Comparison of ENCODE assay signal across 38 cellular contexts in genomic region chr14:94787092-94787491, GRCh38. TPM values are rescaled to one million over a fixed set of nuclear protein-coding genes. Genes with fewer than 3 reads are reported as not detected.
"Had no signal": no experiment of that assay in that cellular context is flagged by ENCODE, and none has a peak within 500 bp of the region (broad histone marks: within the 10 kb centered on the region; RNA-seq: fewer than 3 reads in every experiment).

No MANE protein-coding gene starts in this region.

- H3K4me3 ChIP-seq: adrenal gland, body of pancreas, breast epithelium had no signal

- H3K4me1 ChIP-seq: adrenal gland, body of pancreas, breast epithelium had no signal

- H3K9me3 Mint-ChIP-seq: activated CD4-positive, alpha-beta memory T cell treated with anti-CD3 and anti-CD28 coated beads for 36 hours; activated CD4-positive, alpha-beta T cell treated with anti-CD3 and anti-CD28 coated beads, Interleukin-2, amount 10 ng/mL, durations not matched to agents 24 days and 14 days; activated CD8-positive, alpha-beta T cell treated with anti-CD3 and anti-CD28 coated beads for 36 hours; activated naive CD4-positive, alpha-beta T cell treated with anti-CD3 and anti-CD28 coated beads for 36 hours; activated naive CD8-positive, alpha-beta T cell treated with anti-CD3 and anti-CD28 coated beads for 36 hours; activated T-cell treated with anti-CD3 and anti-CD28 coated beads, Interleukin-2, amount 50 U/mL, for 4 hours; activated T-cell treated with anti-CD3 and anti-CD28 coated beads, Interleukin-2, amount 50 U/mL, for 72 hours; activated T-helper 1 cell treated with anti-CD3 and anti-CD28 coated beads, Interleukin-12 subunit alpha, Interleukin-12 subunit beta, Interleukin-2, Interleukin-4 antibody, amounts not matched to agents 30 ng/mL and 10 ng/mL and 1 ng/mL, durations not matched to agents 14 hours and 24 hours and 36 hours; activated T-helper 17 cell treated with anti-CD3 and anti-CD28 coated beads, Interleukin-2, amount 50 U/mL, for 72 hours; T-helper 1 cell treated with Interleukin-12 subunit alpha and Interleukin-12 subunit beta and Interleukin-4 antibody, amounts not matched to agents 30 μg/mL and 1 μg/mL, for 36 hours; T-helper 2 cell treated with Interferon-gamma antibody and Interleukin-4, amounts not matched to agents 5 μg/mL and 100 μg/mL, for 36 hours had no signal

- H3K27me3 Mint-ChIP-seq: activated CD4-positive, alpha-beta T cell treated with anti-CD3 and anti-CD28 coated beads, Interleukin-2, amount 10 ng/mL, durations not matched to agents 24 days and 14 days had no signal

- ATAC-seq: activated CD8-positive, alpha-beta T cell treated with anti-CD3 and anti-CD28 coated beads for 36 hours; activated naive CD4-positive, alpha-beta T cell treated with anti-CD3 and anti-CD28 coated beads, Interleukin-2, amount 50 U/mL, for 72 hours; activated T-cell treated with anti-CD3 and anti-CD28 coated beads, Interleukin-2, amount 50 U/mL, for 4 hours; activated T-cell treated with anti-CD3 and anti-CD28 coated beads, Interleukin-2, amount 50 U/mL, for 72 hours; activated T-helper 17 cell treated with anti-CD3 and anti-CD28 coated beads, Interleukin-2, amount 50 U/mL, for 72 hours; body of pancreas had no signal

- H3K27ac Mint-ChIP-seq: activated B cell treated with CpG ODN at 0.5 μM for 24 hours; activated CD4-positive, alpha-beta memory T cell treated with anti-CD3 and anti-CD28 coated beads for 36 hours; activated CD4-positive, alpha-beta T cell treated with anti-CD3 and anti-CD28 coated beads, Interleukin-2, amount 10 ng/mL, durations not matched to agents 24 days and 14 days; activated CD8-positive, alpha-beta T cell treated with anti-CD3 and anti-CD28 coated beads for 36 hours; activated naive CD4-positive, alpha-beta T cell treated with anti-CD3 and anti-CD28 coated beads for 36 hours; activated naive CD4-positive, alpha-beta T cell treated with anti-CD3 and anti-CD28 coated beads, Interleukin-2, amount 50 U/mL, for 72 hours; activated naive CD8-positive, alpha-beta T cell treated with anti-CD3 and anti-CD28 coated beads for 36 hours; activated T-cell treated with anti-CD3 and anti-CD28 coated beads, Interleukin-2, amount 50 U/mL, for 72 hours; activated T-helper 1 cell treated with anti-CD3 and anti-CD28 coated beads, Interleukin-12 subunit alpha, Interleukin-12 subunit beta, Interleukin-2, Interleukin-4 antibody, amounts not matched to agents 30 ng/mL and 10 ng/mL and 1 ng/mL, durations not matched to agents 14 hours and 24 hours and 36 hours; activated T-helper 17 cell treated with anti-CD3 and anti-CD28 coated beads, Interleukin-2, amount 50 U/mL, for 72 hours; T-helper 1 cell treated with Interleukin-12 subunit alpha and Interleukin-12 subunit beta and Interleukin-4 antibody, amounts not matched to agents 30 μg/mL and 1 μg/mL, for 36 hours; T-helper 2 cell treated with Interferon-gamma antibody and Interleukin-4, amounts not matched to agents 5 μg/mL and 100 μg/mL, for 36 hours had no signal

- DNase-seq: activated B cell treated with CpG ODN at 0.5 μM for 24 hours; activated CD4-positive, alpha-beta memory T cell treated with anti-CD3 and anti-CD28 coated beads for 36 hours; activated CD4-positive, alpha-beta T cell treated with anti-CD3 and anti-CD28 coated beads for 4 hours; activated CD4-positive, alpha-beta T cell treated with anti-CD3 and anti-CD28 coated beads, Interleukin-2, amount 10 ng/mL, durations not matched to agents 24 days and 14 days; activated CD4-positive, alpha-beta T cell treated with anti-CD3 and anti-CD28 coated beads, Interleukin-2, amount 50 U/mL, for 1 hour; activated CD4-positive, alpha-beta T cell treated with anti-CD3 and anti-CD28 coated beads, Interleukin-2, amount 50 U/mL, for 4 hours; activated CD4-positive, CD25-positive, alpha-beta regulatory T cell treated with anti-CD3 and anti-CD28 coated beads, Interleukin-2, amount 50 U/mL, for 72 hours; activated CD8-positive, alpha-beta memory T cell treated with anti-CD3 and anti-CD28 coated beads, Interleukin-2, amount 50 U/mL, for 4 hours; activated CD8-positive, alpha-beta T cell treated with anti-CD3 and anti-CD28 coated beads for 36 hours; activated effector memory CD4-positive, alpha-beta T cell treated with anti-CD3 and anti-CD28 coated beads, Interleukin-2, amount 50 U/mL, for 16 hours; activated gamma-delta T cell treated with Interleukin-2 at 50 U/mL for 16 hours; activated naive CD4-positive, alpha-beta T cell; activated naive CD4-positive, alpha-beta T cell treated with anti-CD3 and anti-CD28 coated beads for 36 hours; activated naive CD4-positive, alpha-beta T cell treated with anti-CD3 and anti-CD28 coated beads, Interleukin-2, amount 50 U/mL, for 16 hours; activated naive CD8-positive, alpha-beta T cell treated with anti-CD3 and anti-CD28 coated beads for 36 hours; activated T-cell treated with anti-CD3 and anti-CD28 coated beads for 4 hours; activated T-cell treated with anti-CD3 and anti-CD28 coated beads, Interleukin-2, amount 50 U/mL, for 1 hour; activated T-cell treated with anti-CD3 and anti-CD28 coated beads, Interleukin-2, amount 50 U/mL, for 4 hours; activated T-cell treated with anti-CD3 and anti-CD28 coated beads, Interleukin-2, amount 50 U/mL, for 72 hours; adrenal gland; amniotic stem cell; aorta; body of pancreas; brain microvascular endothelial cell; caudate nucleus; T-helper 1 cell; T-helper 2 cell; T-helper 9 cell had no signal

- H3K36me3 Mint-ChIP-seq: activated CD4-positive, alpha-beta memory T cell treated with anti-CD3 and anti-CD28 coated beads for 36 hours; activated naive CD4-positive, alpha-beta T cell treated with anti-CD3 and anti-CD28 coated beads, Interleukin-2, amount 50 U/mL, for 72 hours; activated naive CD8-positive, alpha-beta T cell treated with anti-CD3 and anti-CD28 coated beads for 36 hours had no signal

- H3K27ac ChIP-seq: adrenal gland, body of pancreas, brain microvascular endothelial cell, breast epithelium, VCaP had no signal

- H3K4me1 Mint-ChIP-seq: activated B cell treated with CpG ODN at 0.5 μM for 24 hours; activated CD4-positive, alpha-beta T cell treated with anti-CD3 and anti-CD28 coated beads, Interleukin-2, amount 10 ng/mL, durations not matched to agents 24 days and 14 days; activated naive CD8-positive, alpha-beta T cell treated with anti-CD3 and anti-CD28 coated beads for 36 hours; activated T-helper 17 cell treated with anti-CD3 and anti-CD28 coated beads, Interleukin-2, amount 50 U/mL, for 72 hours; central memory CD8-positive, alpha-beta T cell had no signal

- H3K36me3 ChIP-seq: adrenal gland, brain microvascular endothelial cell, breast epithelium had no signal

- H3K27me3 ChIP-seq: adrenal gland, body of pancreas, brain microvascular endothelial cell, breast epithelium had no signal

- H3K4me3 Mint-ChIP-seq: activated B cell treated with CpG ODN at 0.5 μM for 24 hours; activated CD4-positive, alpha-beta memory T cell treated with anti-CD3 and anti-CD28 coated beads for 36 hours; activated CD4-positive, alpha-beta T cell treated with anti-CD3 and anti-CD28 coated beads, Interleukin-2, amount 10 ng/mL, durations not matched to agents 24 days and 14 days; activated CD8-positive, alpha-beta T cell treated with anti-CD3 and anti-CD28 coated beads for 36 hours; activated naive CD4-positive, alpha-beta T cell treated with anti-CD3 and anti-CD28 coated beads for 36 hours; activated naive CD8-positive, alpha-beta T cell treated with anti-CD3 and anti-CD28 coated beads for 36 hours; activated T-cell treated with anti-CD3 and anti-CD28 coated beads, Interleukin-2, amount 50 U/mL, for 4 hours; activated T-cell treated with anti-CD3 and anti-CD28 coated beads, Interleukin-2, amount 50 U/mL, for 72 hours; activated T-helper 1 cell treated with anti-CD3 and anti-CD28 coated beads, Interleukin-12 subunit alpha, Interleukin-12 subunit beta, Interleukin-2, Interleukin-4 antibody, amounts not matched to agents 30 ng/mL and 10 ng/mL and 1 ng/mL, durations not matched to agents 14 hours and 24 hours and 36 hours; activated T-helper 17 cell treated with anti-CD3 and anti-CD28 coated beads, Interleukin-2, amount 50 U/mL, for 72 hours; central memory CD8-positive, alpha-beta T cell; T-helper 1 cell treated with Interleukin-12 subunit alpha and Interleukin-12 subunit beta and Interleukin-4 antibody, amounts not matched to agents 30 μg/mL and 1 μg/mL, for 36 hours; T-helper 2 cell treated with Interferon-gamma antibody and Interleukin-4, amounts not matched to agents 5 μg/mL and 100 μg/mL, for 36 hours had no signal

- H3K9me3 ChIP-seq: adrenal gland, body of pancreas, breast epithelium had no signal

RNA-seq across cellular contexts. Expression of gene GSC, which starts 17.2 kb away (rescaled TPM):
- total RNA-seq: activated B cell treated with CpG ODN at 0.5 μM for 24 hours; activated CD4-positive, alpha-beta memory T cell treated with anti-CD3 and anti-CD28 coated beads for 36 hours; activated CD4-positive, alpha-beta T cell treated with anti-CD3 and anti-CD28 coated beads, Interleukin-2, amount 10 ng/mL, durations not matched to agents 24 days and 14 days; activated CD8-positive, alpha-beta memory T cell treated with anti-CD3 and anti-CD28 coated beads for 36 hours; activated CD8-positive, alpha-beta T cell treated with anti-CD3 and anti-CD28 coated beads for 36 hours; activated naive CD4-positive, alpha-beta T cell treated with anti-CD3 and anti-CD28 coated beads for 36 hours; activated naive CD4-positive, alpha-beta T cell treated with anti-CD3 and anti-CD28 coated beads, Interleukin-2, amount 50 U/mL, for 72 hours; activated naive CD8-positive, alpha-beta T cell treated with anti-CD3 and anti-CD28 coated beads for 36 hours; activated T-cell treated with anti-CD3 and anti-CD28 coated beads, Interleukin-2, amount 50 U/mL, for 4 hours; activated T-helper 1 cell treated with anti-CD3 and anti-CD28 coated beads, Interleukin-12 subunit alpha, Interleukin-12 subunit beta, Interleukin-2, Interleukin-4 antibody, amounts not matched to agents 30 ng/mL and 10 ng/mL and 1 ng/mL, durations not matched to agents 14 hours and 24 hours and 36 hours; activated T-helper 17 cell treated with anti-CD3 and anti-CD28 coated beads, Interleukin-2, amount 50 U/mL, for 72 hours; astrocyte had no signal
